ENCODE assay signal across 12 cellular contexts in genomic region chr22:24435323-24435645, GRCh38. TPM values are rescaled to one million over a fixed set of nuclear protein-coding genes. Genes with fewer than 3 reads are reported as not detected.
DNase-seq lines count a peak whose midpoint lies in the region; ATAC-seq and TF ChIP-seq lines count a peak whose summit lies in the region.
"Had no signal": no experiment of that assay in that cellular context is flagged by ENCODE, and none has a peak within 500 bp of the region (broad histone marks: within the 10 kb centered on the region; RNA-seq: fewer than 3 reads in every experiment).

No MANE protein-coding gene starts in this region.

- H3K79me2 ChIP-seq in Karpas-422 (ENCODE audit: low read length) (peaks cover 53% of the 10 kb centered on the region), mammary epithelial cell (ENCODE audit: insufficient read depth, low read length) (no peaks in the 10 kb centered on the region)

- peak overlapping the region; percentile 94 for H3K27ac Mint-ChIP-seq in T-helper 2 cell treated with Interferon-gamma antibody and Interleukin-4, amounts not matched to agents 5 μg/mL and 100 μg/mL, for 36 hours
- peak overlapping the region; percentile 93 for H3K27ac Mint-ChIP-seq in central memory CD8-positive, alpha-beta T cell (ENCODE audit: low read depth)

- peaks cover 21% of the 10 kb centered on the region for H3K36me3 Mint-ChIP-seq in T-helper 2 cell treated with Interferon-gamma antibody and Interleukin-4, amounts not matched to agents 5 μg/mL and 100 μg/mL, for 36 hours (ENCODE audit: low read depth)
- peaks cover 27% of the 10 kb centered on the region for H3K36me3 Mint-ChIP-seq in central memory CD8-positive, alpha-beta T cell (ENCODE audit: insufficient read depth)

- no peak overlapping the region for H2AFZ ChIP-seq in Karpas-422 (ENCODE audit: low read length)
- H2AFZ ChIP-seq in mammary epithelial cell (ENCODE audit: low read depth, low read length) = no peak overlapping the region

- H3K4me1 ChIP-seq in Karpas-422 (ENCODE audit: low read length) (peaks cover 85% of the 10 kb centered on the region), mammary epithelial cell (ENCODE audit: insufficient read depth, low read length) (peaks cover 9% of the 10 kb centered on the region)

- no peaks in the 10 kb centered on the region for H3K9me3 Mint-ChIP-seq in T-helper 2 cell treated with Interferon-gamma antibody and Interleukin-4, amounts not matched to agents 5 μg/mL and 100 μg/mL, for 36 hours
- no peaks in the 10 kb centered on the region for H3K9me3 Mint-ChIP-seq in central memory CD8-positive, alpha-beta T cell

- H3K4me2 ChIP-seq in Karpas-422 (ENCODE audit: low read depth, low read length, poor library complexity, severe bottlenecking) (peak overlapping the region; percentile 85), mammary epithelial cell (ENCODE audit: insufficient read depth, low read depth, low read length) (no peak overlapping the region)

- dilution Hi-C loops in mammary epithelial cell (cut with HindIII; ENCODE audit: low sequenced_read_pairs) = no loop called here

- peaks cover 55% of the 10 kb centered on the region for H3K4me1 Mint-ChIP-seq in T-helper 2 cell treated with Interferon-gamma antibody and Interleukin-4, amounts not matched to agents 5 μg/mL and 100 μg/mL, for 36 hours (ENCODE audit: low read depth)
- peaks cover 69% of the 10 kb centered on the region for H3K4me1 Mint-ChIP-seq in central memory CD8-positive, alpha-beta T cell

- in situ Hi-C loops in mammary epithelial cell (cut with MboI; ENCODE audit: low sequenced_read_pairs in 2 of 2) = no loop called here

- TF ChIP-seq CTCF in GM10266 (IDR thresholded peaks at IDR 0.05; ENCODE audit: control insufficient read depth, insufficient read depth, low read depth, missing control alignments) = no peak
- no peak for TF ChIP-seq CTCF in mammary epithelial cell (conservative IDR thresholded peaks at IDR 0.05 in 1 of 2, IDR thresholded peaks at IDR 0.05 in 1 of 2; ENCODE audit: extremely low read depth in 1 of 2, insufficient read depth in 1 of 2, low read depth in 1 of 2, low read length in 2 of 2)

- no peaks in the 10 kb centered on the region for H3K27me3 ChIP-seq in Karpas-422 (ENCODE audit: low read length)
- H3K27me3 ChIP-seq in mammary epithelial cell (ENCODE audit: insufficient read depth, low read length) = no peaks in the 10 kb centered on the region
- H3K27me3 ChIP-seq: foreskin keratinocyte had no signal

- H3K4me3 ChIP-seq in Karpas-422 (ENCODE audit: low read length) (peak overlapping the region; percentile 70), skin epidermis (no peak overlapping the region), mammary epithelial cell (replicated peaks in 1 of 3; ENCODE audit: insufficient read depth in 1 of 3, low read depth in 2 of 3, low read length in 3 of 3) (no peak overlapping the region)

- intact Hi-C loops in mammary epithelial cell (cut with micrococcal nuclease) = no loop called here

- H3K9me2 ChIP-seq in Karpas-422 (replicated peaks; ENCODE audit: insufficient read depth, low read length) = no peaks in the 10 kb centered on the region

- H4K20me1 ChIP-seq in Karpas-422 (ENCODE audit: insufficient read depth, low read depth, low read length) = no peaks in the 10 kb centered on the region
- H4K20me1 ChIP-seq in mammary epithelial cell (ENCODE audit: insufficient read depth, low read length) = no peaks in the 10 kb centered on the region

- no peak for ATAC-seq in central memory CD8-positive, alpha-beta T cell (replicated peaks; ENCODE audit: extremely low read depth, poor library complexity, severe bottlenecking)
- ATAC-seq: foreskin keratinocyte had no signal

- H3K36me3 ChIP-seq in Karpas-422 (ENCODE audit: insufficient read depth, low read length) (peaks cover 17% of the 10 kb centered on the region; the same call in 1 of the 2 replicates), mammary epithelial cell (ENCODE audit: insufficient read depth, low read length) (no peaks in the 10 kb centered on the region)

- CTCF ChIA-PET in mammary epithelial cell (lab: Charles Lee; ENCODE audit: low non-redundant PET) = no interaction called here

- no peak for DNase-seq in T-helper 2 cell treated with Interferon-gamma antibody and Interleukin-4, amounts not matched to agents 5 μg/mL and 100 μg/mL, for 36 hours (ENCODE audit: low spot score)
- DNase-seq in T-helper 2 cell (no peak), Karpas-422 (peak; percentile 53), activated gamma-delta T cell treated with Interleukin-2 at 50 U/mL for 16 hours (no peak), GM10266 (ENCODE audit: extremely low spot score) (no peak), mammary epithelial cell (no peak)
- DNase-seq in central memory CD8-positive, alpha-beta T cell (ENCODE audit: low spot score in 2 of 2) = no peak
- DNase-seq: DMS79 treated with DMSO at 0.1 percent for 48 hours, foreskin keratinocyte, NCI-H345 had no signal

- 80% methylated on average over 1 of the region's 2 CpGs for whole genome bisulfite sequencing in mammary epithelial cell (ENCODE audit: low coverage, missing lambda C conversion rate)

- H3K9ac ChIP-seq in Karpas-422 (ENCODE audit: low read length) = peak overlapping the region; percentile 87
- H3K9ac ChIP-seq in mammary epithelial cell (ENCODE audit: insufficient read depth, low read length) = no peak overlapping the region

- BruUV-seq in mammary epithelial cell (replicated peaks; lab: Mats Ljungman, UMichigan) = no TSS peak

- H3K27ac ChIP-seq in Karpas-422 (ENCODE audit: low read length) (peak overlapping the region; percentile 99), skin epidermis (peak overlapping the region in 16 of 21 experiments; percentile 12 to 86 (median 68)), mammary epithelial cell (ENCODE audit: insufficient read depth, low read depth, low read length) (no peak overlapping the region)
- H3K27ac ChIP-seq: foreskin keratinocyte had no signal

- H3K27me3 Mint-ChIP-seq in T-helper 2 cell treated with Interferon-gamma antibody and Interleukin-4, amounts not matched to agents 5 μg/mL and 100 μg/mL, for 36 hours (ENCODE audit: low read depth) = no peaks in the 10 kb centered on the region
- no peaks in the 10 kb centered on the region for H3K27me3 Mint-ChIP-seq in central memory CD8-positive, alpha-beta T cell

- H3K9me3 ChIP-seq in Karpas-422 (ENCODE audit: low read length) = no peaks in the 10 kb centered on the region
- no peaks in the 10 kb centered on the region for H3K9me3 ChIP-seq in mammary epithelial cell (replicated peaks; ENCODE audit: insufficient read depth, low read length)

- no peak overlapping the region for H3K4me3 Mint-ChIP-seq in T-helper 2 cell treated with Interferon-gamma antibody and Interleukin-4, amounts not matched to agents 5 μg/mL and 100 μg/mL, for 36 hours
- peak overlapping the region; percentile 64 for H3K4me3 Mint-ChIP-seq in central memory CD8-positive, alpha-beta T cell

RNA-seq across cellular contexts. Expression of gene ADORA2A, which starts 7.9 kb away (rescaled TPM):
- total RNA-seq in Karpas-422 (2014; rRNA removed; shearing (Covaris generic); ENCODE audit: low replicate concordance) = 65.9 and 86.7 TPM in 2 replicates
- 1 to 10 TPM; 1.2 to 1.8 TPM for total RNA-seq in mammary epithelial cell
- 0.40 TPM for polyA plus RNA-seq in mammary epithelial cell
- polyA minus RNA-seq in mammary epithelial cell = not detected

RNA-seq across cellular contexts. Expression of gene UPB1, which starts 59.8 kb away (rescaled TPM):
- 0.19 and 1.3 TPM in 2 replicates for total RNA-seq in Karpas-422 (2014; rRNA removed; shearing (Covaris generic); ENCODE audit: low replicate concordance)
- not detected for total RNA-seq in mammary epithelial cell
- not detected for polyA plus RNA-seq in mammary epithelial cell
- not detected for polyA minus RNA-seq in mammary epithelial cell
- total RNA-seq: A172, foreskin keratinocyte had no signal
- polyA plus RNA-seq: foreskin keratinocyte had no signal

Comparison
In these comparisons a context has a peak if more than half of its experiments do, and no peak if none do; other contexts are left out.
1. RNA of gene ADORA2A, which starts 7.9 kb away (total RNA-seq): 65.9 to 86.7 TPM in Karpas-422; 1.2 to 1.8 TPM in mammary epithelial cell; every median in the first group is over 10 times any median in the second.